ENCODE assay signal across 8 cellular contexts in genomic region chrX:7133036-7133412, GRCh38. TPM values are rescaled to one million over a fixed set of nuclear protein-coding genes. Genes with fewer than 3 reads are reported as not detected.
DNase-seq lines count a peak whose midpoint lies in the region; ATAC-seq and TF ChIP-seq lines count a peak whose summit lies in the region.

No MANE protein-coding gene starts in this region.

- POLR2A ChIA-PET in RWPE1 (lab: Yijun Ruan, JAX; ENCODE audit: low non-redundant PET) = no interaction called here

- H3K27ac ChIP-seq in RWPE1 (peak overlapping the region; percentile 16; the same call in 1 of the 2 replicates), right cardiac atrium (ENCODE audit: low read length) (peak overlapping the region; percentile 47), thyroid gland (peak overlapping the region; percentile 41 to 52 (median 46))

- H3K27me3 ChIP-seq in right cardiac atrium (ENCODE audit: control insufficient read depth, insufficient read depth) (no peaks in the 10 kb centered on the region), thyroid gland (no peaks in the 10 kb centered on the region)

- H3K36me3 Mint-ChIP-seq in activated CD8-positive, alpha-beta memory T cell treated with anti-CD3 and anti-CD28 coated beads, Interleukin-2, amount 10 ng/mL, durations not matched to agents 7 days and 5 days = no peaks in the 10 kb centered on the region

- TF ChIP-seq CTCF in RWPE1 (conservative IDR thresholded peaks at IDR 0.05; ENCODE audit: low read depth) (no peak), thyroid gland (IDR thresholded peaks at IDR 0.05) (no peak)

- H3K4me3 Mint-ChIP-seq in activated CD8-positive, alpha-beta memory T cell treated with anti-CD3 and anti-CD28 coated beads, Interleukin-2, amount 10 ng/mL, durations not matched to agents 7 days and 5 days = no peak overlapping the region

- H3K27ac Mint-ChIP-seq in activated CD8-positive, alpha-beta memory T cell treated with anti-CD3 and anti-CD28 coated beads, Interleukin-2, amount 10 ng/mL, durations not matched to agents 7 days and 5 days = peak overlapping the region; percentile 74

- H3K4me1 ChIP-seq in right cardiac atrium (ENCODE audit: control insufficient read depth, insufficient read depth, low read length) (peaks cover 8% of the 10 kb centered on the region), thyroid gland (peaks cover 11 to 22% of the 10 kb centered on the region in 2 donors)

- TF ChIP-seq POLR2A in thyroid gland (IDR thresholded peaks at IDR 0.05) = no peak
- no peak for TF ChIP-seq POLR2A in GM18505 (IDR thresholded peaks at IDR 0.05; ENCODE audit: borderline replicate concordance, extremely low read depth, insufficient read depth, insufficient read length)

- intact Hi-C loops in right cardiac atrium (cut with DNase I) = no loop called here
- intact Hi-C loops in thyroid gland (cut with DNase I) = no loop called here

- H3K27me3 Mint-ChIP-seq in activated CD8-positive, alpha-beta memory T cell treated with anti-CD3 and anti-CD28 coated beads, Interleukin-2, amount 10 ng/mL, durations not matched to agents 7 days and 5 days = no peaks in the 10 kb centered on the region

- CTCF ChIA-PET in activated CD8-positive, alpha-beta memory T cell treated with anti-CD3 and anti-CD28 coated beads, Interleukin-2, amount 10 ng/mL, durations not matched to agents 7 days and 5 days (lab: Charles Lee) = interaction anchor here (1.0 to 1.9 kb wide), 2 partner anchors 14 to 52 kb away, joined by 3 to 9 read pairs; partner anchors contain the start of genes PUDP and STS
- CTCF ChIA-PET in RWPE1 (lab: Yijun Ruan, JAX) = interaction anchor here (0.6 to 0.8 kb wide), 4 partner anchors 13 to 1361 kb away, joined by 3 to 4 read pairs (median 4); no protein-coding TSS in a partner anchor

- H3K9me3 Mint-ChIP-seq in activated CD8-positive, alpha-beta memory T cell treated with anti-CD3 and anti-CD28 coated beads, Interleukin-2, amount 10 ng/mL, durations not matched to agents 7 days and 5 days (ENCODE audit: low read depth) = no peaks in the 10 kb centered on the region

- WGBS in right cardiac atrium = 19% methylated on average over 7 of the region's 7 CpGs
- 26 to 39% methylated on average over 7 of the region's 7 CpGs for WGBS in thyroid gland, 2 donors

- no peaks in the 10 kb centered on the region for H3K36me3 ChIP-seq in thyroid gland

- H3K9me3 ChIP-seq in right cardiac atrium (ENCODE audit: control insufficient read depth, low read length) (no peaks in the 10 kb centered on the region), thyroid gland (no peaks in the 10 kb centered on the region)

- ATAC-seq in activated CD8-positive, alpha-beta memory T cell treated with anti-CD3 and anti-CD28 coated beads, Interleukin-2, amount 10 ng/mL, durations not matched to agents 7 days and 5 days = no peak
- ATAC-seq in right cardiac atrium = peak; percentile 67 to 92
- ATAC-seq in GM18505 (IDR thresholded peaks at IDR 0.05; ENCODE audit: unreplicated experiment) = no peak
- ATAC-seq in HG03457 (IDR thresholded peaks at IDR 0.05; ENCODE audit: unreplicated experiment) = no peak

- no peak overlapping the region for H3K4me3 ChIP-seq in right cardiac atrium (ENCODE audit: low read length)
- no peak overlapping the region for H3K4me3 ChIP-seq in thyroid gland (replicated peaks in 1 of 3)

- no peak for DNase-seq in activated CD8-positive, alpha-beta memory T cell treated with anti-CD3 and anti-CD28 coated beads, Interleukin-2, amount 10 ng/mL, durations not matched to agents 7 days and 5 days
- DNase-seq in activated CD8-positive, alpha-beta memory T cell treated with anti-CD3 and anti-CD28 coated beads, Interleukin-2, amount 50 U/mL, for 48 hours = no peak
- no peak for DNase-seq in RWPE1 (ENCODE audit: low spot score)
- DNase-seq in right cardiac atrium = peak; percentile 66 to 76 (median 73)
- DNase-seq in thyroid gland = peak in 1 of 2 donors; percentile 10
- no peak for DNase-seq in cerebellar cortex (ENCODE audit: low spot score)

- peaks cover 18% of the 10 kb centered on the region for H3K4me1 Mint-ChIP-seq in activated CD8-positive, alpha-beta memory T cell treated with anti-CD3 and anti-CD28 coated beads, Interleukin-2, amount 10 ng/mL, durations not matched to agents 7 days and 5 days

RNA-seq across cellular contexts. Expression of gene STS, which starts 14.5 kb away (rescaled TPM):
- total RNA-seq in activated CD8-positive, alpha-beta memory T cell treated with anti-CD3 and anti-CD28 coated beads, Interleukin-2, amount 10 ng/mL, durations not matched to agents 7 days and 5 days = 1 to 10 TPM; 1.5 to 1.7 TPM
- total RNA-seq in right cardiac atrium (1 to 10 TPM; 6.7 to 8.1 (median 6.8) TPM), thyroid gland (1 to 10 TPM; 5.4 to 9.3 (median 6.7) TPM)
- 2.7 TPM for polyA plus RNA-seq in right cardiac atrium

RNA-seq across cellular contexts. Expression of gene PUDP, which starts 14.9 kb away (rescaled TPM):
- total RNA-seq in activated CD8-positive, alpha-beta memory T cell treated with anti-CD3 and anti-CD28 coated beads, Interleukin-2, amount 10 ng/mL, durations not matched to agents 7 days and 5 days = 10 to 100 TPM; 16.3 to 19.1 TPM
- 10 to 100 TPM; 15.7 to 18.3 (median 17.0) TPM for total RNA-seq in right cardiac atrium
- polyA plus RNA-seq in right cardiac atrium = 11.6 TPM
- 10 to 100 TPM; 11.3 to 27.5 (median 18.0) TPM for total RNA-seq in thyroid gland

Comparison
In these comparisons a context has a peak if more than half of its experiments do, and no peak if none do; other contexts are left out.
1. ATAC-seq: peak in right cardiac atrium (2 of 2); none in activated CD8-positive, alpha-beta memory T cell treated with anti-CD3 and anti-CD28 coated beads, Interleukin-2, amount 10 ng/mL, durations not matched to agents 7 days and 5 days (single experiment), GM18505 (single experiment) and HG03457 (single experiment).
2. DNase-seq: peak in right cardiac atrium (3 of 3); none in activated CD8-positive, alpha-beta memory T cell treated with anti-CD3 and anti-CD28 coated beads, Interleukin-2, amount 10 ng/mL, durations not matched to agents 7 days and 5 days (single experiment), activated CD8-positive, alpha-beta memory T cell treated with anti-CD3 and anti-CD28 coated beads, Interleukin-2, amount 50 U/mL, for 48 hours (single experiment), RWPE1 (single experiment) and cerebellar cortex (single experiment).
3. Peak in every context shown above with its lines, with median percentiles within 50 percentile points of each other: H3K27ac ChIP-seq.